In the genomic region with DNA sequence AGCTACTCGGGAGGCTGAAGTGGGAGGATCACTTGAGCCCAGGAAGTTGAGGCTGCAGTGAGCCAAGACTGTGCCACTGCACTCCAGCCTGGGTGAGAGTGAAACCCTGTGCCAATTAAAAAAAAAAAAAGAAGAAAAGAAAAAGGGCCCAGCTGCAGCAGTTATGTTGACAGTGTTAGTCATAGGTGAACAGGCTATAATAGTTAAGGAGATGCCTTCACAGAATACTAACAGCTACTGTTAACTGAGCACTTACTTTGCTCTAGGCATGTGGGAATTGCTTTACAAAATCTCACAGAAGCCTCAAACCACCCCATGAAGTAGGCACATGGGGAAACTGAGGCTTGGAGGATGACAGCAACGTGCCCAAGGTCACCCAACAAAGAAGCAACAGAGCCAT, we compare ENCODE assay signal across 1 cellular context.
TF ChIP-seq lines count a peak whose summit lies in the region.

No MANE protein-coding gene starts in this region.

TF ChIP-seq in HepG2, 621 proteins besides CTCF, POLR2A, EP300 and RAD21:
- TF ChIP-seq, protein P1, sequence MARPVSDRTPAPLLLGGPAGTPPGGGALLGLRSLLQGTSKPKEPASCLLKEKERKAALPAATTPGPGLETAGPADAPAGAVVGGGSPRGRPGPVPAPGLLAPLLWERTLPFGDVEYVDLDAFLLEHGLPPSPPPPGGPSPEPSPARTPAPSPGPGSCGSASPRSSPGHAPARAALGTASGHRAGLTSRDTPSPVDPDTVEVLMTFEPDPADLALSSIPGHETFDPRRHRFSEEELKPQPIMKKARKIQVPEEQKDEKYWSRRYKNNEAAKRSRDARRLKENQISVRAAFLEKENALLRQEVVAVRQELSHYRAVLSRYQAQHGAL (CRISPR knock-in tag; IDR thresholded peaks at IDR 0.05; ENCODE audit: not compliant biosample characterization): no peak
- no peak for TF ChIP-seq MBNL3 (CRISPR knock-in tag; conservative IDR thresholded peaks at IDR 0.05)
- no peak for TF ChIP-seq HOXA5 (CRISPR knock-in tag; IDR thresholded peaks at IDR 0.05)
- TF ChIP-seq HDAC6 (IDR thresholded peaks at IDR 0.05; ENCODE audit: low read depth, low read length): no peak
- no peak for TF ChIP-seq ZNF782 (CRISPR knock-in tag; IDR thresholded peaks at IDR 0.05; ENCODE audit: borderline replicate concordance)
- TF ChIP-seq FOSL2 (CRISPR knock-in tag; IDR thresholded peaks at IDR 0.05): no peak
